Comparison of ENCODE assay signal across 1 cellular context in genomic region chr18:22711381-22711717, GRCh38.
TF ChIP-seq lines count a peak whose summit lies in the region.

No MANE protein-coding gene starts in this region.

TF ChIP-seq in liver, 16 proteins besides CTCF, POLR2A, EP300 and RAD21 (continued from another document):
- TF ChIP-seq, protein P1, sequence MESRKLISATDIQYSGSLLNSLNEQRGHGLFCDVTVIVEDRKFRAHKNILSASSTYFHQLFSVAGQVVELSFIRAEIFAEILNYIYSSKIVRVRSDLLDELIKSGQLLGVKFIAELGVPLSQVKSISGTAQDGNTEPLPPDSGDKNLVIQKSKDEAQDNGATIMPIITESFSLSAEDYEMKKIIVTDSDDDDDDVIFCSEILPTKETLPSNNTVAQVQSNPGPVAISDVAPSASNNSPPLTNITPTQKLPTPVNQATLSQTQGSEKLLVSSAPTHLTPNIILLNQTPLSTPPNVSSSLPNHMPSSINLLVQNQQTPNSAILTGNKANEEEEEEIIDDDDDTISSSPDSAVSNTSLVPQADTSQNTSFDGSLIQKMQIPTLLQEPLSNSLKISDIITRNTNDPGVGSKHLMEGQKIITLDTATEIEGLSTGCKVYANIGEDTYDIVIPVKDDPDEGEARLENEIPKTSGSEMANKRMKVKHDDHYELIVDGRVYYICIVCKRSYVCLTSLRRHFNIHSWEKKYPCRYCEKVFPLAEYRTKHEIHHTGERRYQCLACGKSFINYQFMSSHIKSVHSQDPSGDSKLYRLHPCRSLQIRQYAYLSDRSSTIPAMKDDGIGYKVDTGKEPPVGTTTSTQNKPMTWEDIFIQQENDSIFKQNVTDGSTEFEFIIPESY (IDR thresholded peaks at IDR 0.05) = no peak
- peak; percentile 50 for TF ChIP-seq FOXA2 (IDR thresholded peaks at IDR 0.05)
- TF ChIP-seq TAF1 (conservative IDR thresholded peaks at IDR 0.05) = no peak
- no peak for TF ChIP-seq NR2F2 (IDR thresholded peaks at IDR 0.05)
- no peak for TF ChIP-seq EGR1 (IDR thresholded peaks at IDR 0.05; ENCODE audit: low read depth in 2 of 2)
- TF ChIP-seq GABPA (IDR thresholded peaks at IDR 0.05 in 1 of 2, conservative IDR thresholded peaks at IDR 0.05 in 1 of 2) = no peak
- peak; percentile 37 for TF ChIP-seq FOXA1 (IDR thresholded peaks at IDR 0.05)
- TF ChIP-seq JUND (IDR thresholded peaks at IDR 0.05) = peak in 1 of 2 donors; percentile 40
